21 cellular contexts compared by ENCODE assay signal in genomic region chr9:70020217-70020616, GRCh38. TPM values are rescaled to one million over a fixed set of nuclear protein-coding genes. Genes with fewer than 3 reads are reported as not detected.
DNase-seq lines count a peak whose midpoint lies in the region; TF ChIP-seq lines count a peak whose summit lies in the region.
"Had no signal": no experiment of that assay in that cellular context is flagged by ENCODE, and none has a peak within 500 bp of the region (broad histone marks: within the 10 kb centered on the region; RNA-seq: fewer than 3 reads in every experiment).

No MANE protein-coding gene starts in this region.

- no peak overlapping the region for H3K4me2 ChIP-seq in mesenchymal stem cell (ENCODE audit: low read length, poor library complexity, severe bottlenecking)
- H3K4me2 ChIP-seq: BLaER1 had no signal

- H2AK5ac ChIP-seq in mesenchymal stem cell (ENCODE audit: low read length, severe bottlenecking), result peak overlapping the region; percentile 35

- no peaks in the 10 kb centered on the region for H3K79me1 ChIP-seq in mesenchymal stem cell (replicated peaks; ENCODE audit: low read length, poor library complexity, severe bottlenecking)

- DNase-seq in NCI-H1105 treated with DMSO at 0.1 percent for 48 hours (lab: John Stamatoyannopoulos, UW) (peak; percentile 1), NCI-H1105 (lab: John Stamatoyannopoulos, UW) (no peak), M059J (ENCODE audit: low read depth) (peak; percentile 70), amniotic epithelial cell (ENCODE audit: low read depth) (peak; percentile 37), mesenchymal stem cell (no peak), left ventricle myocardium inferior (no peak), Kasumi-1 (lab: John Stamatoyannopoulos, UW) (no peak), NCI-H1694 treated with DMSO at 0.1 percent for 48 hours (lab: John Stamatoyannopoulos, UW) (no peak)
- DNase-seq: 8988T; activated CD4-positive, alpha-beta memory T cell treated with anti-CD3 and anti-CD28 coated beads for 36 hours; activated naive CD4-positive, alpha-beta T cell treated with Interleukin-2 at 50 U/mL for 16 hours; activated T-cell treated with anti-CD3 and anti-CD28 coated beads, Interleukin-2, amount 50 U/mL, for 1 hour; H7; naive thymus-derived CD4-positive, alpha-beta T cell; NCI-H1436 treated with DMSO at 0.1 percent for 48 hours; NCI-H2227 treated with DMSO at 0.1 percent for 48 hours; stimulated activated CD4-positive, alpha-beta T cell treated with anti-CD3 and anti-CD28 coated beads, Interleukin-2, amount 100 ng/mL, for 48 hours; stimulated activated naive CD8-positive, alpha-beta T cell treated with anti-CD3 and anti-CD28 coated beads, Interleukin-15, amount 100 ng/mL, for 72 hours; T-helper 1 cell had no signal

- H3K27me3 ChIP-seq in mesenchymal stem cell (ENCODE audit: control insufficient read depth in 1 of 2, insufficient read depth in 1 of 2, low read length in 2 of 2) (no peaks in the 10 kb centered on the region), left ventricle myocardium inferior (ENCODE audit: low read depth) (no peaks in the 10 kb centered on the region)
- H3K27me3 ChIP-seq: BLaER1 had no signal

- H2BK12ac ChIP-seq in mesenchymal stem cell (ENCODE audit: low read length in 2 of 2), result no peak overlapping the region

- intact Hi-C loops in left ventricle myocardium inferior (cut with micrococcal nuclease), result no loop called here

- H3K36me3 ChIP-seq in mesenchymal stem cell (ENCODE audit: control insufficient read depth in 1 of 2, insufficient read depth in 2 of 2, low read depth in 1 of 2, low read length in 2 of 2) (no peaks in the 10 kb centered on the region), left ventricle myocardium inferior (no peaks in the 10 kb centered on the region)
- H3K36me3 ChIP-seq: BLaER1 had no signal

- H2AFZ ChIP-seq in mesenchymal stem cell (ENCODE audit: low read depth, low read length), result no peak overlapping the region
- H2AFZ ChIP-seq: parathyroid adenoma had no signal

- H2BK15ac ChIP-seq in mesenchymal stem cell (ENCODE audit: low read depth, poor library complexity, severe bottlenecking), result no peak overlapping the region

- no peak overlapping the region for H3K4ac ChIP-seq in mesenchymal stem cell (ENCODE audit: low read depth in 1 of 2, low read length in 2 of 2)

- H3K27ac ChIP-seq in mesenchymal stem cell (ENCODE audit: low read length, poor library complexity, severe bottlenecking) (peak overlapping the region; percentile 94), left ventricle myocardium inferior (replicated peaks) (no peak overlapping the region)
- H3K27ac ChIP-seq: BLaER1, parathyroid adenoma had no signal

- no peak overlapping the region for H3K23ac ChIP-seq in mesenchymal stem cell (ENCODE audit: low read length in 2 of 2)

- H3K4me1 ChIP-seq in mesenchymal stem cell (ENCODE audit: control insufficient read depth, insufficient read depth, low read depth, low read length) (peaks cover 6% of the 10 kb centered on the region), left ventricle myocardium inferior (no peaks in the 10 kb centered on the region)
- H3K4me1 ChIP-seq: BLaER1, parathyroid adenoma had no signal

- peak overlapping the region; percentile 25 for H2BK5ac ChIP-seq in mesenchymal stem cell (ENCODE audit: low read depth, low read length, poor library complexity, severe bottlenecking)

- no peak overlapping the region for H2BK120ac ChIP-seq in mesenchymal stem cell (ENCODE audit: low read depth, low read length)

- no peak overlapping the region for H3K9ac ChIP-seq in mesenchymal stem cell (ENCODE audit: low read length)
- H3K9ac ChIP-seq: BLaER1, parathyroid adenoma had no signal

- H4K8ac ChIP-seq in mesenchymal stem cell (ENCODE audit: low read length), result no peak overlapping the region

- H3K9me3 ChIP-seq in mesenchymal stem cell (ENCODE audit: control insufficient read depth, low read length), result no peaks in the 10 kb centered on the region
- no peaks in the 10 kb centered on the region for H3K9me3 ChIP-seq in left ventricle myocardium inferior (replicated peaks)

- 93% methylated on average over 5 of the region's 5 CpGs for WGBS in mesenchymal stem cell

- no peak overlapping the region for H4K91ac ChIP-seq in mesenchymal stem cell (ENCODE audit: low read length)

- no peak overlapping the region for H3K14ac ChIP-seq in mesenchymal stem cell (ENCODE audit: low read length in 2 of 2)

- peak overlapping the region in 1 of 2 experiments; percentile 18 for H3K18ac ChIP-seq in mesenchymal stem cell (ENCODE audit: low read depth in 1 of 2, low read length in 2 of 2)

- H3K4me3 ChIP-seq in mesenchymal stem cell (ENCODE audit: insufficient read depth in 1 of 2, low read depth in 1 of 2, low read length in 2 of 2) (no peak overlapping the region), left ventricle myocardium inferior (no peak overlapping the region)
- H3K4me3 ChIP-seq: BLaER1 had no signal

- no peak for TF ChIP-seq CTCF in left ventricle myocardium inferior (IDR thresholded peaks at IDR 0.05; ENCODE audit: borderline replicate concordance)

RNA-seq across cellular contexts. Expression of gene MAMDC2, which starts 23.4 kb away (rescaled TPM):
- total RNA-seq in M059J (2014; rRNA removed; shearing (Covaris generic)), result 3.4 and 4.9 TPM in 2 replicates
- polyA plus RNA-seq in mesenchymal stem cell (2013, experiment 1 of 2), result 3.3 TPM
- polyA plus RNA-seq in mesenchymal stem cell (2013, experiment 2 of 2), result 3.3 TPM
- total RNA-seq in left ventricle myocardium inferior, result 9.0 TPM
- total RNA-seq: activated CD4-positive, alpha-beta memory T cell treated with anti-CD3 and anti-CD28 coated beads for 36 hours had no signal
- polyA plus RNA-seq: naive thymus-derived CD4-positive, alpha-beta T cell had no signal

Comparison
In these comparisons a context has a peak if more than half of its experiments do, and no peak if none do; other contexts are left out.
1. DNase-seq: peak in NCI-H1105 treated with DMSO at 0.1 percent for 48 hours (single experiment), M059J (single experiment) and amniotic epithelial cell (single experiment); none in NCI-H1105 (single experiment), mesenchymal stem cell (single experiment), left ventricle myocardium inferior (single experiment), Kasumi-1 (0 of 2) and NCI-H1694 treated with DMSO at 0.1 percent for 48 hours (single experiment).